ENCODE assay signal across 8 cellular contexts in the genomic region with DNA sequence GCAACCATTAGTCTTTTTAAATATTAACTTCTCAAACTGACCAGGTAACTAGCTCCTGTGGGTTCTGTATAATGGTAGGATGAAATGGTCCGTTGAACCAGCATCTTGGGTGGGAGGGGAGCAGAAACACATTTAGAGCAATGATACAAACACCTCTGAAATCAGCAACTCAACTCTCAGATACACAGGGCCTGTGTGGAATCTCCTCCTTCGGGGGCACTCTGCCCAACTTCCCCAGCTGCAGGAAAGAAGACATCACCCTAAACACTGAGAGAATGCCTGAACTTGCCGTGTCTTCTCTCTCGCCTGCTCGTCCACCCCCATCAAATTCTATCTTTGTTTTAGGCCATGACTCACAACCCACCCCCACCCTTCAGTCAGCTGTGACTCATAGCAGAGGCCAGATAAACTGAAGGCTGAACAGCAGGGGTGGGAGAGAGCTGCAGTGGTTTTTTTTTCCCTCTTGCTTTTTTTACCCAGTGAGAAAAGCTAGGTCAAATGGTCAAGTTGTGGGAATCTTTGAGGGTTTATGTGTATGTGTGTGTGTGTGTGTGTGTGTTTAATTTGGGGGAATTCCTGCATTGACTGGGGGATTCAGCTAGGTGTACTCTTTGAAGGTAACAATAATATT.
A peak's percentile ranks its signal among the peaks of the same experiment; 100 is the strongest.
DNase-seq lines count a peak whose midpoint lies in the region; ATAC-seq and TF ChIP-seq lines count a peak whose summit lies in the region.

No MANE protein-coding gene starts in this region.

- peak; percentile 81 for ATAC-seq in GM18511 (IDR thresholded peaks at IDR 0.05; ENCODE audit: unreplicated experiment)
- ATAC-seq in HG03066 (IDR thresholded peaks at IDR 0.05; ENCODE audit: low read depth, unreplicated experiment), result peak; percentile 57
- peak; percentile 92 for ATAC-seq in omental fat pad (ENCODE audit: low FRiP score)

- DNase-seq in RPMI7951 (ENCODE audit: low read depth) (peak; percentile 99), fibroblast of pulmonary artery (ENCODE audit: low read depth) (peak; percentile 95), omental fat pad (ENCODE audit: low spot score) (no peak), G401 (ENCODE audit: low spot score) (no peak)
- no peak for DNase-seq in effector CD4-positive, alpha-beta T cell
- DNase-seq in stimulated activated CD4-positive, alpha-beta T cell treated with anti-CD3 and anti-CD28 coated beads, Interleukin-12 subunit alpha, Interleukin-12 subunit beta, amount 100 ng/mL, for 4 hours, result no peak

- no peak overlapping the region for H3K4me3 ChIP-seq in fibroblast of pulmonary artery (replicated peaks; ENCODE audit: low read depth, low read length)

- in situ Hi-C loops in G401 (cut with HindIII; ENCODE audit: low sequenced_read_pairs), result no loop called here

- peak; percentile 26 for TF ChIP-seq CTCF in fibroblast of pulmonary artery (IDR thresholded peaks at IDR 0.05; ENCODE audit: low read length, missing control alignments)
- TF ChIP-seq CTCF in omental fat pad (IDR thresholded peaks at IDR 0.05), result no peak

Comparison
In these comparisons a context has a peak if more than half of its experiments do, and no peak if none do; other contexts are left out.
1. DNase-seq: peak in RPMI7951 (single experiment) and fibroblast of pulmonary artery (single experiment); none in omental fat pad (single experiment), effector CD4-positive, alpha-beta T cell (single experiment), stimulated activated CD4-positive, alpha-beta T cell treated with anti-CD3 and anti-CD28 coated beads, Interleukin-12 subunit alpha, Interleukin-12 subunit beta, amount 100 ng/mL, for 4 hours (single experiment) and G401 (single experiment).
2. Peak in every context shown above with its lines, with median percentiles within 50 percentile points of each other: ATAC-seq.